1 cellular context compared by ENCODE assay signal in genomic region chr3:8438507-8439079, GRCh38.
TF ChIP-seq lines count a peak whose summit lies in the region.

No MANE protein-coding gene starts in this region.

TF ChIP-seq in HCT116, 20 proteins besides CTCF, POLR2A, EP300 and RAD21 (continued from another document):
- TF ChIP-seq EZH2phosphoT487 (IDR thresholded peaks at IDR 0.05; ENCODE audit: borderline replicate concordance) (no peak), EZH2 (IDR thresholded peaks at IDR 0.05) (no peak)
TF ChIP-seq in HCT116: peak in this region for 0.
